Comparison of ENCODE assay signal across 9 cellular contexts in the genomic region with DNA sequence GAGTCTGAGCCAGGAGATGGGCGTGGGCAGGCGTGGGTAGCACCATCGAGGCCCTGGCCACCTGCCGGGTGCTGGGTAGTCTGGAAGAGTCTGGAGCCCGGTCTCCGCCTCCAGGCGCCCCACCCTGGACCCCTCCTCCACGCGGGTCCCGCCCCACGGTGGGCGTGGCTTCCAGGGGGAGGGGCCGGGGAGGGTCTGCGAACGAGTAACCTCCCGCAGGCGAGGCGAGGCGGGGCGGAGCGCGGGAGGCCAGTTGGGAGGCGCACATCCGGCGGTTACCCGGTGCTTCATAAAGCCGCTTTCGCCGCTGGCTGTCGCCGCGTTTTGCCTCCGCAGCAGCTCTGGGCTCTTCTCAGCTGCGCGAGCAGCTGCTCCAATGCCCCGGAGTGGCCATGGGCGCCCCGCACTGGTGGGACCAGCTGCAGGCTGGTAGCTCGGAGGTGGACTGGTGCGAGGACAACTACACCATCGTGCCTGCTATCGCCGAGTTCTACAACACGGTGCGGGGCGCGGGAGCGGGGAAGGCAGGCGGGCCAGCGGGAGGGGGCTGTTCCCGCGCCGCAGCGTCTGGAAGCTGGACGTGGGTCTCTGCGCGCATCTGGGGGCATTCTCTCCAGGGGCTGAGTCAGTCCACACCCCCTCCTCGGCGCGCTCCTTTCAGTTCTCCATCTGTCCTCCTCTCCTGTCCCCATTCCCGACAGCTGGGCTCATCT. TPM values are rescaled to one million over a fixed set of nuclear protein-coding genes. Genes with fewer than 3 reads are reported as not detected.
A peak's percentile ranks its signal among the peaks of the same experiment; 100 is the strongest.
DNase-seq lines count a peak whose midpoint lies in the region; ATAC-seq, FAIRE-seq and TF ChIP-seq lines count a peak whose summit lies in the region.
"Had no signal": no experiment of that assay in that cellular context is flagged by ENCODE, and none has a peak within 500 bp of the region (broad histone marks: within the 10 kb centered on the region; RNA-seq: fewer than 3 reads in every experiment).

ACER2 (plus strand) TSS at position 317 of the 713 bp plus-strand sequence; CDS start at position 393, 76 bp downstream.

- ATAC-seq in GM18909 (IDR thresholded peaks at IDR 0.05; ENCODE audit: poor library complexity, unreplicated experiment) (peak; percentile 95), HG03159 (IDR thresholded peaks at IDR 0.05; ENCODE audit: unreplicated experiment) (peak; percentile 93)
- ATAC-seq in central memory CD8-positive, alpha-beta T cell (replicated peaks; ENCODE audit: extremely low read depth, poor library complexity, severe bottlenecking), result peak; percentile 88

- peak within 1 kb of the TSS; percentile 81 for H3K27ac Mint-ChIP-seq in central memory CD8-positive, alpha-beta T cell (ENCODE audit: low read depth)

- H3K4me1 Mint-ChIP-seq in central memory CD8-positive, alpha-beta T cell, result peaks cover 9% of the 10 kb centered on the region

- H2AFZ ChIP-seq in keratinocyte (ENCODE audit: control insufficient read depth, low read length), result peak within 1 kb of the TSS; percentile 90

- H3K27me3 ChIP-seq in keratinocyte (ENCODE audit: control insufficient read depth, extremely low read depth, insufficient read depth, low read length), result no peaks in the 10 kb centered on the region

- no peaks in the 10 kb centered on the region for H3K36me3 Mint-ChIP-seq in central memory CD8-positive, alpha-beta T cell (ENCODE audit: insufficient read depth)

- H3K27ac ChIP-seq in keratinocyte (ENCODE audit: control insufficient read depth, insufficient read depth, low read length), result no peak within 1 kb of the TSS

- peak within 1 kb of the TSS; percentile 80 for H3K4me3 ChIP-seq in AG10803 (ENCODE audit: low read length)
- peak within 1 kb of the TSS; percentile 47 to 79 (median 60) for H3K4me3 ChIP-seq in keratinocyte (ENCODE audit: control insufficient read depth in 2 of 3, extremely low read depth in 1 of 3, insufficient read depth in 2 of 3, low read depth in 1 of 3, low read length in 3 of 3)

- no peaks in the 10 kb centered on the region for H3K79me2 ChIP-seq in keratinocyte (ENCODE audit: control insufficient read depth, insufficient read depth, low read length)

- peak within 1 kb of the TSS; percentile 62 for H3K9ac ChIP-seq in keratinocyte (ENCODE audit: control insufficient read depth, extremely low read depth, insufficient read depth, low read length)

- DNase-seq in AG10803 (ENCODE audit: low read depth) (peak; percentile 83), NCI-H2227 treated with DMSO at 0.1 percent for 48 hours (lab: John Stamatoyannopoulos, UW) (peak; percentile 86), keratinocyte (ENCODE audit: low read depth, low spot score) (peak; percentile 33)
- DNase-seq in activated CD4-positive, CD25-positive, alpha-beta regulatory T cell treated with anti-CD3 and anti-CD28 coated beads, Interleukin-2, amount 50 U/mL, for 16 hours (ENCODE audit: low read depth, low spot score), result peak; percentile 90
- DNase-seq in central memory CD8-positive, alpha-beta T cell (ENCODE audit: low spot score in 2 of 2), result peak; percentile 87 to 92
- peak; percentile 87 to 96 (median 92) for DNase-seq in stimulated activated CD4-positive, alpha-beta T cell treated with anti-CD3 and anti-CD28 coated beads, Interleukin-12 subunit alpha, Interleukin-12 subunit beta, amount 100 ng/mL, for 48 hours (ENCODE audit: low read depth in 2 of 3, low spot score in 1 of 3)

- no peaks in the 10 kb centered on the region for H3K27me3 Mint-ChIP-seq in central memory CD8-positive, alpha-beta T cell

- no peaks in the 10 kb centered on the region for H4K20me1 ChIP-seq in keratinocyte (ENCODE audit: control insufficient read depth, extremely low read depth, insufficient read depth, low read length)

- no peaks in the 10 kb centered on the region for H3K36me3 ChIP-seq in keratinocyte (ENCODE audit: control insufficient read depth in 2 of 2, extremely low read depth in 1 of 2, insufficient read depth in 2 of 2, low read length in 2 of 2)

- dilution Hi-C loops in keratinocyte (cut with MboI; ENCODE audit: extremely low pct_ligation_motif_present, low sequenced_read_pairs), result no loop called here

- H3K9me3 ChIP-seq in keratinocyte (ENCODE audit: control insufficient read depth, low read depth, low read length), result no peaks in the 10 kb centered on the region

- FAIRE-seq in keratinocyte (lab: Jason Lieb, UNC), result peak; percentile 43
- FAIRE-seq: endometrium had no signal

- peaks cover 18% of the 10 kb centered on the region for H3K4me1 ChIP-seq in keratinocyte (ENCODE audit: control insufficient read depth, extremely low read depth, insufficient read depth, low read length)

- H3K4me3 Mint-ChIP-seq in central memory CD8-positive, alpha-beta T cell, result peak within 1 kb of the TSS; percentile 95

- peaks cover under 1% of the 10 kb centered on the region for H3K9me3 Mint-ChIP-seq in central memory CD8-positive, alpha-beta T cell

- no peaks in the 10 kb centered on the region for H3K9me1 ChIP-seq in keratinocyte (ENCODE audit: control insufficient read depth, extremely low read depth, insufficient read depth, low read length)

- H3K4me2 ChIP-seq in keratinocyte (ENCODE audit: control insufficient read depth, extremely low read depth, insufficient read depth, low read depth, low read length), result peak within 1 kb of the TSS; percentile 89

- peak; percentile 19 for TF ChIP-seq CTCF in AG10803 (conservative IDR thresholded peaks at IDR 0.05; ENCODE audit: low read length)
- peak in 1 of 3 experiments; percentile 11 for TF ChIP-seq CTCF in keratinocyte (optimal IDR thresholded peaks at IDR 0.05 in 1 of 3, IDR thresholded peaks at IDR 0.05 in 1 of 3, conservative IDR thresholded peaks at IDR 0.05 in 1 of 3; ENCODE audit: extremely low read depth in 1 of 3, insufficient read depth in 2 of 3, low read length in 3 of 3)

RNA-seq across cellular contexts. Expression of gene ACER2, which starts in this region (rescaled TPM):
- 3.2 to 4.3 TPM (median 4.2 TPM) in 3 replicates for polyA plus RNA-seq in keratinocyte
- 0.31 TPM for polyA plus RNA-seq in keratinocyte (2011; ENCODE audit: low read depth)
- 1.7 and 3.3 TPM in 2 replicates for polyA plus RNA-seq in keratinocyte (2011; cell fraction: cytosol; rRNA removed)
- polyA plus RNA-seq in keratinocyte (2011; cell fraction: nucleus; rRNA removed), result 6.0 and 7.2 TPM in 2 replicates
- 2.2 and 2.9 TPM in 2 replicates for polyA plus RNA-seq in keratinocyte (2012; ENCODE audit: low replicate concordance)
- polyA minus RNA-seq in keratinocyte, result 5.7 to 13.7 TPM (median 13.1 TPM) in 3 replicates
- 3.5 TPM for polyA minus RNA-seq in keratinocyte (2011; cell fraction: cytosol; rRNA and poly(A)+ RNA removed)
- polyA minus RNA-seq in keratinocyte (2011; cell fraction: nucleus; rRNA and poly(A)+ RNA removed), result 10.4 and 11.4 TPM in 2 replicates

Comparison
In these comparisons a context has a peak if more than half of its experiments do, and no peak if none do; other contexts are left out.
1. DNase-seq: peak in every context shown above with its lines; median percentile 92 in stimulated activated CD4-positive, alpha-beta T cell treated with anti-CD3 and anti-CD28 coated beads, Interleukin-12 subunit alpha, Interleukin-12 subunit beta, amount 100 ng/mL, for 48 hours; 90 in activated CD4-positive, CD25-positive, alpha-beta regulatory T cell treated with anti-CD3 and anti-CD28 coated beads, Interleukin-2, amount 50 U/mL, for 16 hours; 90 in central memory CD8-positive, alpha-beta T cell; 86 in NCI-H2227 treated with DMSO at 0.1 percent for 48 hours; 83 in AG10803; 33 in keratinocyte.